ENCODE assay signal across 8 cellular contexts in the genomic region with DNA sequence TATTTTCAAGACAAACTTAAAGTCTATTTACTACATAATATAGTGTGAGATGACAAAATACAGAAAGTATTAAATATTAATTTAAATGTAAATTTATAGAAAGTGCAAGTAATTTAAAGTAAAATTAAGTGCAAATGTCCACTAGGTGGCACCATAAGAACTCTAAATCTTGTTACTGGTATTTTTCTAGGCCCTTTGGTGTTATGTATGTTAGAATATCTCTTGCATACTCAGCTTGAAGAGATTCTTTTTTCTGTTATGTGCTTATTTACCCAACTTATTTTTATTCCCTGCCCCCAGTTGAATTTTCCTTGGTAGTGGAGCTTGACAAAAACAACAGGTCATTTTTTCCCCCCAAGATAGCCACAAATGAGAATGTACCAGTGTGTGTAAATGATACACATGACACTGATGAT.
DNase-seq lines count a peak whose midpoint lies in the region; ATAC-seq and TF ChIP-seq lines count a peak whose summit lies in the region.

No MANE protein-coding gene starts in this region.

- no peak for TF ChIP-seq POLR2A in gastroesophageal sphincter (IDR thresholded peaks at IDR 0.05)
- TF ChIP-seq POLR2A in thyroid gland (IDR thresholded peaks at IDR 0.05): no peak

- H3K4me3 Mint-ChIP-seq in activated T-cell treated with anti-CD3 and anti-CD28 coated beads, Interleukin-2, amount 50 U/mL, for 4 hours: no peak overlapping the region

- H3K27me3 Mint-ChIP-seq in activated T-cell treated with anti-CD3 and anti-CD28 coated beads, Interleukin-2, amount 50 U/mL, for 4 hours (ENCODE audit: low read depth): no peaks in the 10 kb centered on the region

- TF ChIP-seq CTCF in DOHH2 (IDR thresholded peaks at IDR 0.05; ENCODE audit: low read depth, low read length, poor library complexity, severe bottlenecking): peak; percentile 37
- TF ChIP-seq CTCF in gastroesophageal sphincter (IDR thresholded peaks at IDR 0.05): peak; percentile 33 to 56 (median 44)
- peak in 5 of 6 experiments; percentile 31 to 56 (median 37) for TF ChIP-seq CTCF in thyroid gland (IDR thresholded peaks at IDR 0.05)

- H3K4me3 ChIP-seq in DOHH2 (ENCODE audit: low read length): no peak overlapping the region
- H3K4me3 ChIP-seq in gastroesophageal sphincter: no peak overlapping the region
- no peak overlapping the region for H3K4me3 ChIP-seq in thyroid gland (replicated peaks in 1 of 3)

- H3K9me3 ChIP-seq in DOHH2 (ENCODE audit: control insufficient read depth, insufficient read depth, low read length): no peaks in the 10 kb centered on the region
- H3K9me3 ChIP-seq in gastroesophageal sphincter: no peaks in the 10 kb centered on the region
- no peaks in the 10 kb centered on the region for H3K9me3 ChIP-seq in thyroid gland

- no peaks in the 10 kb centered on the region for H3F3A ChIP-seq in DOHH2 (ENCODE audit: control insufficient read depth, insufficient read depth)

- intact Hi-C loops in thyroid gland (cut with DNase I): no loop called here

- no peaks in the 10 kb centered on the region for H3K9me3 Mint-ChIP-seq in activated T-cell treated with anti-CD3 and anti-CD28 coated beads, Interleukin-2, amount 50 U/mL, for 4 hours

- H3K36me3 Mint-ChIP-seq in activated T-cell treated with anti-CD3 and anti-CD28 coated beads, Interleukin-2, amount 50 U/mL, for 4 hours (ENCODE audit: insufficient read depth): no peaks in the 10 kb centered on the region

- TF ChIP-seq EP300 in gastroesophageal sphincter (IDR thresholded peaks at IDR 0.05): no peak

- no peaks in the 10 kb centered on the region for H3K79me2 ChIP-seq in DOHH2 (ENCODE audit: control insufficient read depth, low read length)

- no peaks in the 10 kb centered on the region for H3K4me1 ChIP-seq in DOHH2 (ENCODE audit: control insufficient read depth, low read length)
- H3K4me1 ChIP-seq in gastroesophageal sphincter: peaks cover 0 to 4% (median 0%) of the 10 kb centered on the region in 3 donors
- no peaks in the 10 kb centered on the region for H3K4me1 ChIP-seq in thyroid gland

- H3K36me3 ChIP-seq in DOHH2 (ENCODE audit: control insufficient read depth, low read length) (no peaks in the 10 kb centered on the region), gastroesophageal sphincter (peaks cover 0 to 5% of the 10 kb centered on the region in 2 donors), thyroid gland (no peaks in the 10 kb centered on the region)

- H3K27ac ChIP-seq in DOHH2 (ENCODE audit: low read depth, low read length): no peak overlapping the region
- no peak overlapping the region for H3K27ac ChIP-seq in gastroesophageal sphincter
- no peak overlapping the region for H3K27ac ChIP-seq in thyroid gland

- DNase-seq in NAMALWA (ENCODE audit: low spot score): peak; percentile 62
- peak; percentile 39 for DNase-seq in SKM-1 treated with dmso at 0.1 percent for 144 hours (lab: John Stamatoyannopoulos, UW; ENCODE audit: unreplicated experiment)
- DNase-seq in thyroid gland: no peak
- DNase-seq in stimulated activated CD4-positive, alpha-beta T cell treated with anti-CD3 and anti-CD28 coated beads, Interleukin-12 subunit alpha, Interleukin-12 subunit beta, amount 100 ng/mL, for 4 hours: no peak
- no peak for DNase-seq in activated naive CD4-positive, alpha-beta T cell treated with Interleukin-2 at 50 U/mL for 16 hours
- DNase-seq in activated T-cell treated with anti-CD3 and anti-CD28 coated beads, Interleukin-2, amount 50 U/mL, for 4 hours: no peak

- no peaks in the 10 kb centered on the region for H4K20me1 ChIP-seq in DOHH2 (ENCODE audit: control insufficient read depth, insufficient read depth, low read depth, low read length)

- ATAC-seq in gastroesophageal sphincter: no peak
- no peak for ATAC-seq in activated T-cell treated with anti-CD3 and anti-CD28 coated beads, Interleukin-2, amount 50 U/mL, for 4 hours

- H3K9me2 ChIP-seq in DOHH2 (replicated peaks; ENCODE audit: control insufficient read depth, low read length): no peaks in the 10 kb centered on the region

- no peaks in the 10 kb centered on the region for H3K4me1 Mint-ChIP-seq in activated T-cell treated with anti-CD3 and anti-CD28 coated beads, Interleukin-2, amount 50 U/mL, for 4 hours (ENCODE audit: low read depth)

- no peak overlapping the region for H3K4me2 ChIP-seq in DOHH2 (ENCODE audit: low read length)

- H3K27me3 ChIP-seq in DOHH2 (ENCODE audit: control insufficient read depth, low read length) (no peaks in the 10 kb centered on the region), gastroesophageal sphincter (no peaks in the 10 kb centered on the region), thyroid gland (no peaks in the 10 kb centered on the region)

Comparison
In these comparisons a context has a peak if more than half of its experiments do, and no peak if none do; other contexts are left out.
1. DNase-seq: peak in NAMALWA (single experiment) and SKM-1 treated with dmso at 0.1 percent for 144 hours (single experiment); none in thyroid gland (0 of 2), stimulated activated CD4-positive, alpha-beta T cell treated with anti-CD3 and anti-CD28 coated beads, Interleukin-12 subunit alpha, Interleukin-12 subunit beta, amount 100 ng/mL, for 4 hours (single experiment), activated naive CD4-positive, alpha-beta T cell treated with Interleukin-2 at 50 U/mL for 16 hours (single experiment) and activated T-cell treated with anti-CD3 and anti-CD28 coated beads, Interleukin-2, amount 50 U/mL, for 4 hours (single experiment).
2. Peak in every context shown above with its lines, with median percentiles within 50 percentile points of each other: CTCF ChIP-seq.